In genomic region chr19:12484011-12484370, GRCh38 we compare ENCODE assay signal across 8 cellular contexts. TPM values are rescaled to one million over a fixed set of nuclear protein-coding genes. Genes with fewer than 3 reads are reported as not detected.
A peak's percentile ranks its signal among the peaks of the same experiment; 100 is the strongest.
DNase-seq lines count a peak whose midpoint lies in the region; ATAC-seq, FAIRE-seq and TF ChIP-seq lines count a peak whose summit lies in the region.

No MANE protein-coding gene starts in this region.

- no peak for ATAC-seq in activated naive CD4-positive, alpha-beta T cell treated with anti-CD3 and anti-CD28 coated beads, Interleukin-2, amount 50 U/mL, for 72 hours

- H3K9ac ChIP-seq in kidney (ENCODE audit: low read length in 2 of 2): peak overlapping the region; percentile 75 to 80
- H3K9ac ChIP-seq in subcutaneous abdominal adipose tissue (ENCODE audit: low read length in 5 of 5): peak overlapping the region; percentile 72 to 97 (median 90)

- H3K9me3 ChIP-seq in kidney (ENCODE audit: control insufficient read depth in 1 of 2, low read length in 2 of 2) (no peaks in the 10 kb centered on the region), subcutaneous abdominal adipose tissue (ENCODE audit: control insufficient read depth in 5 of 5, low read length in 5 of 5) (no peaks in the 10 kb centered on the region)

- no peaks in the 10 kb centered on the region for H3K36me3 ChIP-seq in kidney (ENCODE audit: control insufficient read depth in 1 of 2, insufficient read depth in 2 of 2, low read length in 2 of 2)
- no peaks in the 10 kb centered on the region for H3K36me3 ChIP-seq in subcutaneous abdominal adipose tissue (ENCODE audit: control insufficient read depth in 5 of 5, insufficient read depth in 5 of 5, low read length in 5 of 5)

- TF ChIP-seq CTCF in kidney (IDR thresholded peaks at IDR 0.05; ENCODE audit: borderline replicate concordance, extremely low read depth, insufficient read depth): no peak

- peak overlapping the region; percentile 53 to 78 for H3K27ac Mint-ChIP-seq in activated naive CD4-positive, alpha-beta T cell treated with anti-CD3 and anti-CD28 coated beads, Interleukin-2, amount 50 U/mL, for 72 hours

- H3K27ac ChIP-seq in kidney (ENCODE audit: low read depth in 2 of 2, low read length in 2 of 2) (peak overlapping the region; percentile 81 to 84), subcutaneous abdominal adipose tissue (ENCODE audit: low read depth, low read length) (peak overlapping the region; percentile 60)

- H3K4me1 ChIP-seq in kidney (ENCODE audit: control insufficient read depth in 1 of 2, insufficient read depth in 1 of 2, low read depth in 1 of 2, low read length in 2 of 2) (peaks cover 3 to 13% of the 10 kb centered on the region in 2 donors), subcutaneous abdominal adipose tissue (ENCODE audit: control insufficient read depth in 5 of 5, insufficient read depth in 5 of 5, low read length in 5 of 5) (peaks cover 4 to 26% (median 19%) of the 10 kb centered on the region in 5 donors)

- H3K4me3 ChIP-seq in kidney (ENCODE audit: low read length in 2 of 2) (peak overlapping the region; percentile 87 to 93), subcutaneous abdominal adipose tissue (ENCODE audit: low read depth in 1 of 5, low read length in 5 of 5) (peak overlapping the region; percentile 80 to 99 (median 97))

- H3K27me3 ChIP-seq in subcutaneous abdominal adipose tissue (ENCODE audit: control insufficient read depth in 5 of 5, insufficient read depth in 4 of 5, low read length in 5 of 5): no peaks in the 10 kb centered on the region

- peaks cover 0 to 5% of the 10 kb centered on the region in 2 donors for H3K36me3 Mint-ChIP-seq in activated naive CD4-positive, alpha-beta T cell treated with anti-CD3 and anti-CD28 coated beads, Interleukin-2, amount 50 U/mL, for 72 hours

- H3K9me3 Mint-ChIP-seq in activated naive CD4-positive, alpha-beta T cell treated with anti-CD3 and anti-CD28 coated beads, Interleukin-2, amount 50 U/mL, for 72 hours: no peaks in the 10 kb centered on the region

- no peak for FAIRE-seq in kidney (lab: Jason Lieb, UNC)

- DNase-seq in NCI-H2227 treated with DMSO at 0.1 percent for 48 hours (lab: John Stamatoyannopoulos, UW) (peak; percentile 5), NCI-H2227 (lab: John Stamatoyannopoulos, UW; ENCODE audit: unreplicated experiment) (no peak), kidney (no peak), DMS153 treated with DMSO at 0.1 percent for 48 hours (lab: John Stamatoyannopoulos, UW; ENCODE audit: unreplicated experiment) (no peak), NCI-H1930 (lab: John Stamatoyannopoulos, UW) (no peak), HUDEP-2 (lab: John Stamatoyannopoulos, UW; ENCODE audit: unreplicated experiment in 76 of 76) (no peak)
- no peak for DNase-seq in activated naive CD4-positive, alpha-beta T cell treated with anti-CD3 and anti-CD28 coated beads, Interleukin-2, amount 50 U/mL, for 72 hours (ENCODE audit: low spot score in 2 of 2)

- intact Hi-C loops in kidney (cut with DNase I): no loop called here

RNA-seq across cellular contexts. Expression of gene ZNF709, which starts 0.6 kb away (rescaled TPM):
- total RNA-seq in activated naive CD4-positive, alpha-beta T cell treated with anti-CD3 and anti-CD28 coated beads, Interleukin-2, amount 50 U/mL, for 72 hours: 1 to 10 TPM; 1.6 to 3.5 TPM
- total RNA-seq in kidney: 5.7 TPM
- 2.2 TPM for polyA plus RNA-seq in kidney (ENCODE audit: insufficient read depth, low read depth, low replicate concordance)

RNA-seq across cellular contexts. Expression of gene ZNF443, which starts 43.2 kb away (rescaled TPM):
- 10 to 100 TPM in 1 of 2 donors, 1 to 10 TPM in 1; 3.6 to 11.6 TPM for total RNA-seq in activated naive CD4-positive, alpha-beta T cell treated with anti-CD3 and anti-CD28 coated beads, Interleukin-2, amount 50 U/mL, for 72 hours
- 8.4 TPM for total RNA-seq in kidney
- 4.1 TPM for polyA plus RNA-seq in kidney (ENCODE audit: insufficient read depth, low read depth, low replicate concordance)
